In the genomic region with DNA sequence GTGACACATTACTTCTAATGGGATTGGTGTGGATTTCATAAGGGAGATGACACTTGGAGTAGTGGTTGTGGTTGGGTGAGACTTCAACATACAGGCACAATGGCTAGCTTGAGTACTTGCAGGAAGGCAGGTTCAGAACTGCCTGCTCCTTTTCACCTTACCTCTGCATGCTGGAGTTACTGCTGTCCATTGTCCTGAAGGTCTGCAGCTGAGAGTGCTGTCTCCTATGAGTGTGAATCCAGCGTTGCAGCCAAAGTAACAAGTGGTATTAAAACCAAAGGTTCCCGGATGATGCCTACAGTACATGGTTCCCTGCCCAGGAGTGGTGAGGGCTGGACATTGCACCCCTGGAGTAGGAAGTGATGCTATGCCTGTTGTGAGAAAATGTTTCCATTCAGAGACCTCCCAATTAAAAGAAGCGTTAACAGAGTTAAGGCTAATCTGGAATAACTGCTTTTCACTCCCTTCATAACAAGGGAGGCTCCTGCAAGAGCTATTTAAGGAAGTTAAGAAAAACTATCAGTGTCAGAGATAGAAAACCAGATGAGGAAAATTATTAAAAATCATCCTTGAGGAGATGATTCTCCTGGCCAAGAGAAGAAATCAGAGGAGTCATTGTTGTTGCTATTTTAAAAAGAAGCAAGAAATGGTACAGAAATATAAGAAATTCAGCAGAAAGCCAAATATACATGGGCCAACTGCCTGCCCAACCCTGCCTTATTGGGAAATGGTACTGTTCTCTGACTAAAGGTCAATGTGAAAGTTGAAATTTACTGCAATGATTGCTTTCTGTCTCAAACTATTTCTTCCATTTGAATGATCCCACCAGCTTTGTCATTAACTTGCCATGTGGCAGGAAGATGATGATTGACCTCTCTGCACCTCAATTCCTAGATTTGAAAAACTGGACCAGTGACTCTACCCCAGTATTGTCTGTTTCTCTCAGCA, we compare ENCODE assay signal across 1 cellular context.
TF ChIP-seq lines count a peak whose summit lies in the region.

No MANE protein-coding gene starts in this region.

TF ChIP-seq in K562, 482 proteins besides CTCF, POLR2A, EP300 and RAD21 (continued from another document):
- TF ChIP-seq, protein P1, sequence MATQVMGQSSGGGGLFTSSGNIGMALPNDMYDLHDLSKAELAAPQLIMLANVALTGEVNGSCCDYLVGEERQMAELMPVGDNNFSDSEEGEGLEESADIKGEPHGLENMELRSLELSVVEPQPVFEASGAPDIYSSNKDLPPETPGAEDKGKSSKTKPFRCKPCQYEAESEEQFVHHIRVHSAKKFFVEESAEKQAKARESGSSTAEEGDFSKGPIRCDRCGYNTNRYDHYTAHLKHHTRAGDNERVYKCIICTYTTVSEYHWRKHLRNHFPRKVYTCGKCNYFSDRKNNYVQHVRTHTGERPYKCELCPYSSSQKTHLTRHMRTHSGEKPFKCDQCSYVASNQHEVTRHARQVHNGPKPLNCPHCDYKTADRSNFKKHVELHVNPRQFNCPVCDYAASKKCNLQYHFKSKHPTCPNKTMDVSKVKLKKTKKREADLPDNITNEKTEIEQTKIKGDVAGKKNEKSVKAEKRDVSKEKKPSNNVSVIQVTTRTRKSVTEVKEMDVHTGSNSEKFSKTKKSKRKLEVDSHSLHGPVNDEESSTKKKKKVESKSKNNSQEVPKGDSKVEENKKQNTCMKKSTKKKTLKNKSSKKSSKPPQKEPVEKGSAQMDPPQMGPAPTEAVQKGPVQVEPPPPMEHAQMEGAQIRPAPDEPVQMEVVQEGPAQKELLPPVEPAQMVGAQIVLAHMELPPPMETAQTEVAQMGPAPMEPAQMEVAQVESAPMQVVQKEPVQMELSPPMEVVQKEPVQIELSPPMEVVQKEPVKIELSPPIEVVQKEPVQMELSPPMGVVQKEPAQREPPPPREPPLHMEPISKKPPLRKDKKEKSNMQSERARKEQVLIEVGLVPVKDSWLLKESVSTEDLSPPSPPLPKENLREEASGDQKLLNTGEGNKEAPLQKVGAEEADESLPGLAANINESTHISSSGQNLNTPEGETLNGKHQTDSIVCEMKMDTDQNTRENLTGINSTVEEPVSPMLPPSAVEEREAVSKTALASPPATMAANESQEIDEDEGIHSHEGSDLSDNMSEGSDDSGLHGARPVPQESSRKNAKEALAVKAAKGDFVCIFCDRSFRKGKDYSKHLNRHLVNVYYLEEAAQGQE (CRISPR knock-in tag; IDR thresholded peaks at IDR 0.05; ENCODE audit: low read depth) = peak; percentile 91
- no peak for TF ChIP-seq PML (IDR thresholded peaks at IDR 0.05; ENCODE audit: low read length)
- no peak for TF ChIP-seq ZFPM2 (CRISPR knock-in tag; IDR thresholded peaks at IDR 0.05)
- no peak for TF ChIP-seq ZNF444 (CRISPR knock-in tag; IDR thresholded peaks at IDR 0.05)
- TF ChIP-seq EHMT2 (IDR thresholded peaks at IDR 0.05) = peak; percentile 91
- TF ChIP-seq PHB (CRISPR knock-in tag; IDR thresholded peaks at IDR 0.05) = no peak
- TF ChIP-seq MIER1 (IDR thresholded peaks at IDR 0.05; ENCODE audit: low read depth) = peak; percentile 78; the same call in 1 of the 2 replicates
TF ChIP-seq in K562: peak in this region for 4.
